8 cellular contexts compared by ENCODE assay signal in genomic region chr17:44661835-44662234, GRCh38. TPM values are rescaled to one million over a fixed set of nuclear protein-coding genes. Genes with fewer than 3 reads are reported as not detected.
"Had no signal": no experiment of that assay in that cellular context is flagged by ENCODE, and none has a peak within 500 bp of the region (broad histone marks: within the 10 kb centered on the region; RNA-seq: fewer than 3 reads in every experiment).

No MANE protein-coding gene starts in this region.

- H3K4me3 Mint-ChIP-seq: IgD-negative memory B cell had no signal

- ATAC-seq: HepG2 had no signal

- H3K27ac Mint-ChIP-seq: IgD-negative memory B cell had no signal

- DNase-seq: IMR-90, KBM-7, KG1 had no signal

- H3K36me3 Mint-ChIP-seq: IgD-negative memory B cell had no signal

- FAIRE-seq: HepG2, HTR-8/SVneo had no signal

- H3K9me3 Mint-ChIP-seq: IgD-negative memory B cell had no signal

- H3K27ac ChIP-seq: HL-60 had no signal

RNA-seq across cellular contexts. Expression of gene MEIOC, which starts 5.6 kb away (rescaled TPM):
- total RNA-seq: HT-29 had no signal
